ENCODE assay signal across 20 cellular contexts in the genomic region with DNA sequence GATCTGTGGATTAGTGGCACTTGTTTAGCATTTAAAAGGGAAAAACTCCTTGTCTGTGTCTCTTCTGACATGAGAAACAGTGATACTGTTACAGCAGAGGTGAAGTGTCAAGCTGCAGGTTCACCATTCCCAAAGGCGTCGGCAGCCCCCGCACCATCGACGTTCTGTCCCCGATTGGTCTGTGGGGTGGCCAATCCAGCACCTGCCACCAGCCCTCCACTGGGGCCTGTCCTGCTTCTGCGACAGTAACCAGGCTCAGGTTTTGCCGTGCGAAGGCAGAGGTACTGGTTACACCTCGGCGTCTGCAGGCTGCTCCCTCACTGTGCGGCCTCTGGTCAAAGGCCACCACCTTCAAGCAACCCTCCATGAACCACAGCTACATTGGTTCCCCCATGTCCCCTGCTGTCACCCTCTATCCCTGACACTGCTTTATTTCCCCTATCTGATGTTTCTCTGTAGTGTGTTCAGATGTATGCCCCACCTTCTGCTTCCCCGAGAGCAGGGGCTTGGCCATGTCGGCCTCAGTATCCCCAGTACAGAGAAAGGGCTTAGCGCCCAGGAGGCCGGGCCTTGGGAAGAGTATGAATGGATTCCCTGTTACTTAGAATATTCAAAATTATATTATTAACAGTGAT. TPM values are rescaled to one million over a fixed set of nuclear protein-coding genes. Genes with fewer than 3 reads are reported as not detected.
"Had no signal": no experiment of that assay in that cellular context is flagged by ENCODE, and none has a peak within 500 bp of the region (broad histone marks: within the 10 kb centered on the region; RNA-seq: fewer than 3 reads in every experiment).

No MANE protein-coding gene starts in this region.

- DNase-seq: activated CD4-positive, alpha-beta T cell treated with anti-CD3 and anti-CD28 coated beads, Interleukin-2, amount 10 ng/mL, durations not matched to agents 24 days and 14 days; activated naive CD8-positive, alpha-beta T cell treated with anti-CD3 and anti-CD28 coated beads, Interleukin-2, amount 50 U/mL, for 24 hours; activated T-cell treated with anti-CD3 and anti-CD28 coated beads for 4 hours; anterior cingulate cortex; erythroblast; gastrocnemius medialis; immature natural killer cell; kidney glomerular epithelial cell; mesenchymal stem cell; natural killer cell; posterior cingulate gyrus; stimulated activated naive CD8-positive, alpha-beta T cell treated with anti-CD3 and anti-CD28 coated beads, Interleukin-15, Interleukin-2, amounts not matched to agents 100 U/mL and 50 U/mL, for 24 hours; T1000; uterus had no signal

- H3K36me3 Mint-ChIP-seq: brain, natural killer cell had no signal

- H3K4me3 Mint-ChIP-seq: activated CD4-positive, alpha-beta T cell treated with anti-CD3 and anti-CD28 coated beads, Interleukin-2, amount 10 ng/mL, durations not matched to agents 24 days and 14 days; activated naive CD8-positive, alpha-beta T cell treated with anti-CD3 and anti-CD28 coated beads, Interleukin-2, amount 50 U/mL, for 24 hours; activated T-helper 1 cell treated with anti-CD3 and anti-CD28 coated beads, Interleukin-12 subunit alpha, Interleukin-12 subunit beta, Interleukin-2, Interleukin-4 antibody, amounts not matched to agents 30 ng/mL and 10 ng/mL and 1 ng/mL, durations not matched to agents 14 hours and 24 hours and 36 hours; brain; immature natural killer cell; natural killer cell had no signal

- H3K9me3 ChIP-seq: gastrocnemius medialis, tibial nerve, uterus had no signal

- H3K27ac Mint-ChIP-seq: activated CD4-positive, alpha-beta T cell treated with anti-CD3 and anti-CD28 coated beads, Interleukin-2, amount 10 ng/mL, durations not matched to agents 24 days and 14 days; activated naive CD8-positive, alpha-beta T cell treated with anti-CD3 and anti-CD28 coated beads, Interleukin-2, amount 50 U/mL, for 24 hours; activated T-helper 1 cell treated with anti-CD3 and anti-CD28 coated beads, Interleukin-12 subunit alpha, Interleukin-12 subunit beta, Interleukin-2, Interleukin-4 antibody, amounts not matched to agents 30 ng/mL and 10 ng/mL and 1 ng/mL, durations not matched to agents 14 hours and 24 hours and 36 hours; natural killer cell had no signal

- H3K36me3 ChIP-seq: gastrocnemius medialis, uterus had no signal

- H3K27ac ChIP-seq: coronary artery, gastrocnemius medialis, tibial nerve, uterus had no signal

- H3K4me3 ChIP-seq: coronary artery, gastrocnemius medialis, tibial nerve, uterus had no signal

- H3K9me3 Mint-ChIP-seq: activated CD4-positive, alpha-beta T cell treated with anti-CD3 and anti-CD28 coated beads, Interleukin-2, amount 10 ng/mL, durations not matched to agents 24 days and 14 days; activated naive CD8-positive, alpha-beta T cell treated with anti-CD3 and anti-CD28 coated beads, Interleukin-2, amount 50 U/mL, for 24 hours; activated T-helper 1 cell treated with anti-CD3 and anti-CD28 coated beads, Interleukin-12 subunit alpha, Interleukin-12 subunit beta, Interleukin-2, Interleukin-4 antibody, amounts not matched to agents 30 ng/mL and 10 ng/mL and 1 ng/mL, durations not matched to agents 14 hours and 24 hours and 36 hours; brain; immature natural killer cell; natural killer cell had no signal

- H3K4me1 ChIP-seq: gastrocnemius medialis, tibial nerve, uterus had no signal

- H3K4me1 Mint-ChIP-seq: activated naive CD8-positive, alpha-beta T cell treated with anti-CD3 and anti-CD28 coated beads, Interleukin-2, amount 50 U/mL, for 24 hours had no signal

- ATAC-seq: activated naive CD8-positive, alpha-beta T cell treated with anti-CD3 and anti-CD28 coated beads, Interleukin-2, amount 50 U/mL, for 24 hours; gastrocnemius medialis; natural killer cell; right cardiac atrium; stimulated activated naive CD8-positive, alpha-beta T cell treated with anti-CD3 and anti-CD28 coated beads, Interleukin-15, Interleukin-2, amounts not matched to agents 100 U/mL and 50 U/mL, for 24 hours had no signal

- H3K27me3 ChIP-seq: gastrocnemius medialis, tibial nerve, uterus had no signal

- H3K27me3 Mint-ChIP-seq: activated CD4-positive, alpha-beta T cell treated with anti-CD3 and anti-CD28 coated beads, Interleukin-2, amount 10 ng/mL, durations not matched to agents 24 days and 14 days; activated naive CD8-positive, alpha-beta T cell treated with anti-CD3 and anti-CD28 coated beads, Interleukin-2, amount 50 U/mL, for 24 hours had no signal

RNA-seq across cellular contexts. Expression of gene ESPNL, which starts 8.6 kb away (rescaled TPM):
- total RNA-seq: natural killer cell had no signal
- polyA plus RNA-seq: immature natural killer cell had no signal

RNA-seq across cellular contexts. Expression of gene KLHL30, which starts 46.9 kb away (rescaled TPM):
- total RNA-seq: activated CD4-positive, alpha-beta T cell treated with anti-CD3 and anti-CD28 coated beads, Interleukin-2, amount 10 ng/mL, durations not matched to agents 24 days and 14 days; activated T-helper 1 cell treated with anti-CD3 and anti-CD28 coated beads, Interleukin-12 subunit alpha, Interleukin-12 subunit beta, Interleukin-2, Interleukin-4 antibody, amounts not matched to agents 30 ng/mL and 10 ng/mL and 1 ng/mL, durations not matched to agents 14 hours and 24 hours and 36 hours; natural killer cell; T-helper 1 cell treated with Interleukin-12 subunit alpha and Interleukin-12 subunit beta and Interleukin-4 antibody, amounts not matched to agents 30 ng/mL and 1 ng/mL, for 36 hours had no signal
- polyA plus RNA-seq: immature natural killer cell had no signal
